27 cellular contexts compared by ENCODE assay signal in the genomic region with DNA sequence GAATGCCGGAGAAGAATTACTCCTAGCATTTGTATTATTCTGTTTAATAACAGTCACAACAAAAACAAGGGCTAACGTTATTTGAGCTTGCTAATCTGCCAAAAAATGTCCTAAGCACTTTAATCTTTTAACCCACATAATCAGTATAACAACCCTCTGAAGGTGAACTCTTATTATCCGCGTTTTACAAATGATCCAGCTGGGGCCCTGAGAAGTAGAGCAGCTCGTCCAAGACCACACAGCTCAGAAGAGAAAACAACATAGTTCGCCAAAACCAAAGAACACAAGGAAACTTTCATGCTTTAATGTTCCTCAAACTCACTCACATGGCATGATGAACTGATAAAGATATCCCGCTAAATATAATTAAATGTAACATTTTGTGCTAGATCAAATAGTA.
"Had no signal": no experiment of that assay in that cellular context is flagged by ENCODE, and none has a peak within 500 bp of the region (broad histone marks: within the 10 kb centered on the region; RNA-seq: fewer than 3 reads in every experiment).

No MANE protein-coding gene starts in this region.

- H3K36me3 Mint-ChIP-seq: naive thymus-derived CD8-positive, alpha-beta T cell; type B pancreatic cell had no signal

- ATAC-seq: left colon; left lung; lower lobe of right lung; naive thymus-derived CD8-positive, alpha-beta T cell; pancreas; right cardiac atrium; stimulated activated effector memory CD8-positive, alpha-beta T cell treated with anti-CD3 and anti-CD28 coated beads, Interleukin-12 subunit alpha, Interleukin-12 subunit beta, amount 100 ng/mL, for 72 hours had no signal

- H3K4me3 Mint-ChIP-seq: immature natural killer cell; naive thymus-derived CD8-positive, alpha-beta T cell; nephron; neural crest cell; stimulated activated effector memory CD8-positive, alpha-beta T cell treated with anti-CD3 and anti-CD28 coated beads, Interleukin-12 subunit alpha, Interleukin-12 subunit beta, amount 100 ng/mL, for 72 hours; stimulated activated naive CD8-positive, alpha-beta T cell treated with anti-CD3 and anti-CD28 coated beads, Interleukin-15, Interleukin-2, amounts not matched to agents 100 ng/mL and 50 ng/mL, for 24 hours; type B pancreatic cell had no signal

- H3K4me3 ChIP-seq: left lung, lower lobe of right lung, pancreas, prostate gland, sigmoid colon, spleen, suprapubic skin, tibial nerve had no signal

- H3K27me3 Mint-ChIP-seq: type B pancreatic cell had no signal

- H3K27me3 ChIP-seq: pancreas, sigmoid colon, suprapubic skin, tibial nerve had no signal

- H3K4me1 ChIP-seq: left lung, lower lobe of right lung, pancreas, prostate gland, sigmoid colon, suprapubic skin, tibial nerve had no signal

- H3K9me3 ChIP-seq: left lung, lower lobe of right lung, pancreas, prostate gland, sigmoid colon, spleen, suprapubic skin, tibial nerve had no signal

- H3K27ac ChIP-seq: left lung, lower lobe of right lung, pancreas, sigmoid colon, spleen, suprapubic skin had no signal

- H3K27ac Mint-ChIP-seq: immature natural killer cell; stimulated activated effector memory CD8-positive, alpha-beta T cell treated with anti-CD3 and anti-CD28 coated beads, Interleukin-12 subunit alpha, Interleukin-12 subunit beta, amount 100 ng/mL, for 72 hours; stimulated activated naive CD8-positive, alpha-beta T cell treated with anti-CD3 and anti-CD28 coated beads, Interleukin-15, Interleukin-2, amounts not matched to agents 100 ng/mL and 50 ng/mL, for 24 hours; type B pancreatic cell had no signal

- H3K9me3 Mint-ChIP-seq: immature natural killer cell; nephron; neural crest cell; stimulated activated effector memory CD8-positive, alpha-beta T cell treated with anti-CD3 and anti-CD28 coated beads, Interleukin-12 subunit alpha, Interleukin-12 subunit beta, amount 100 ng/mL, for 72 hours; stimulated activated naive CD8-positive, alpha-beta T cell treated with anti-CD3 and anti-CD28 coated beads, Interleukin-15, Interleukin-2, amounts not matched to agents 100 ng/mL and 50 ng/mL, for 24 hours; type B pancreatic cell had no signal

- DNase-seq: hippocampal formation; immature natural killer cell; kidney; left colon; left lung; lower lobe of right lung; mammary epithelial cell; mesenchymal stem cell; naive thymus-derived CD8-positive, alpha-beta T cell; nucleus accumbens; pancreas; posterior cingulate gyrus; retina; right cardiac atrium; sigmoid colon; small intestine; spleen; stimulated activated CD4-positive, alpha-beta T cell treated with anti-CD3 and anti-CD28 coated beads, Interleukin-4, amount 100 ng/mL, for 24 hours; stimulated activated naive CD4-positive, alpha-beta T cell had no signal

- H3K36me3 ChIP-seq: left lung, lower lobe of right lung, pancreas, prostate gland, sigmoid colon, spleen, suprapubic skin, tibial nerve had no signal
